1 cellular context compared by ENCODE assay signal in the genomic region with DNA sequence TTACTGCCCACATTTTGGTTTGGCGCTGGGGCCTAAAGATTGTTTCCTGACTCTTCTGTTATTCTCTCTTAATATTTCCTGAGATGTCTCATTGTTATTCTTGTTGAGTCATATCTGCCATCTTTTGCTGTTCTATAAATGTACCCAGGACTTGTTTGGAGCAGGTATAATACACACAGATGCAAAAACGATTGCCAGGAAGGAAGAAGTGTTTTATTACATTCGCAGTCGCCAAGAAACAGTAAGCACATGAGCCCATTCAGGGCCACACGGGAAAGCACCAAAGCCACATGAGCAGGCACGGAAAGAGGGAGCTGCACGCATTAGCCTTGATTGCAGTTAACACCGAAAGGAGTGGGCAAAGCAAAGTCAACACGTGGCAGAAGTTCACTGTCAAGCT.
TF ChIP-seq lines count a peak whose summit lies in the region.

No MANE protein-coding gene starts in this region.

TF ChIP-seq in IMR-90, 13 proteins besides CTCF, POLR2A, EP300 and RAD21:
- no peak for TF ChIP-seq CHD1 (IDR thresholded peaks at IDR 0.05; ENCODE audit: low read depth, low read length)
- TF ChIP-seq, protein P1, sequence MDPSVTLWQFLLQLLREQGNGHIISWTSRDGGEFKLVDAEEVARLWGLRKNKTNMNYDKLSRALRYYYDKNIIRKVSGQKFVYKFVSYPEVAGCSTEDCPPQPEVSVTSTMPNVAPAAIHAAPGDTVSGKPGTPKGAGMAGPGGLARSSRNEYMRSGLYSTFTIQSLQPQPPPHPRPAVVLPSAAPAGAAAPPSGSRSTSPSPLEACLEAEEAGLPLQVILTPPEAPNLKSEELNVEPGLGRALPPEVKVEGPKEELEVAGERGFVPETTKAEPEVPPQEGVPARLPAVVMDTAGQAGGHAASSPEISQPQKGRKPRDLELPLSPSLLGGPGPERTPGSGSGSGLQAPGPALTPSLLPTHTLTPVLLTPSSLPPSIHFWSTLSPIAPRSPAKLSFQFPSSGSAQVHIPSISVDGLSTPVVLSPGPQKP (IDR thresholded peaks at IDR 0.05; ENCODE audit: borderline replicate concordance, low read depth, low read length) = no peak
- no peak for TF ChIP-seq NFE2L2 (IDR thresholded peaks at IDR 0.05; ENCODE audit: low read depth, low read length)
- TF ChIP-seq BHLHE40 (IDR thresholded peaks at IDR 0.05; ENCODE audit: low read depth, low read length) = no peak
- TF ChIP-seq FOS (IDR thresholded peaks at IDR 0.05; ENCODE audit: low read depth, low read length) = no peak
- no peak for TF ChIP-seq MXI1 (IDR thresholded peaks at IDR 0.05; ENCODE audit: borderline replicate concordance, low read depth, low read length)
- no peak for TF ChIP-seq SMC3 (IDR thresholded peaks at IDR 0.05; ENCODE audit: low read depth, low read length)
TF ChIP-seq in IMR-90: peak in this region for 0.
